In the genomic region with DNA sequence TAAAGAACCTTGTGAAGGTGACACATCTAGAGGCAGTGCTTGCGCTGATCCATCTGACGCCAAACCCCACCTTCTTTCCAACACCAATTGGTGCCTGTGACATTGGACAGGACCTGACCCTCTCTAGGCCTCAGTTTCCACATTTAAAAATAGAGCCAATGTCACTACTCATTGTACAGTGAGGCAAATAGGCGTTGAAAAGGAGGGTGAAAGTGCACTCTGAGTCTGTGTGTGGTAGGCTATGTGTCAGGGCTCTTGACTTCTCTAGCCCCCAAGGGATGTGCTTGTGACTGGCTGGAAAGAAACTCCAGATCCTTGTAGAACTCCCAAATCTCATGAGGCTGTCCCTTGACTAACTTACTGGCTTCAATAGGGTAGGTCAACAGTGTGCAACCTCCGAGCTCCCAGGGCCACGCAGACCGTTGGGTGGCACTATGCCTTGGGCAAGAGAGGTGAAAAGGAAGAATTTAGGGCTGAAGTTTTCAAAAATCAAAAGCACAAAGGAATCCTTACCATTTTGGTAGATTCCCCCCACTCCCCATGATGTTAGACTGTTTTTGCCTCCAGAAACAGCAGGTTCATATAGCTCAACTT, we compare ENCODE assay signal across 1 cellular context.
TF ChIP-seq lines count a peak whose summit lies in the region.

No MANE protein-coding gene starts in this region.

TF ChIP-seq in IMR-90, 13 proteins besides CTCF, POLR2A, EP300 and RAD21:
- no peak for TF ChIP-seq MAFK (IDR thresholded peaks at IDR 0.05; ENCODE audit: low read depth, low read length)
